9 cellular contexts compared by ENCODE assay signal in the genomic region with DNA sequence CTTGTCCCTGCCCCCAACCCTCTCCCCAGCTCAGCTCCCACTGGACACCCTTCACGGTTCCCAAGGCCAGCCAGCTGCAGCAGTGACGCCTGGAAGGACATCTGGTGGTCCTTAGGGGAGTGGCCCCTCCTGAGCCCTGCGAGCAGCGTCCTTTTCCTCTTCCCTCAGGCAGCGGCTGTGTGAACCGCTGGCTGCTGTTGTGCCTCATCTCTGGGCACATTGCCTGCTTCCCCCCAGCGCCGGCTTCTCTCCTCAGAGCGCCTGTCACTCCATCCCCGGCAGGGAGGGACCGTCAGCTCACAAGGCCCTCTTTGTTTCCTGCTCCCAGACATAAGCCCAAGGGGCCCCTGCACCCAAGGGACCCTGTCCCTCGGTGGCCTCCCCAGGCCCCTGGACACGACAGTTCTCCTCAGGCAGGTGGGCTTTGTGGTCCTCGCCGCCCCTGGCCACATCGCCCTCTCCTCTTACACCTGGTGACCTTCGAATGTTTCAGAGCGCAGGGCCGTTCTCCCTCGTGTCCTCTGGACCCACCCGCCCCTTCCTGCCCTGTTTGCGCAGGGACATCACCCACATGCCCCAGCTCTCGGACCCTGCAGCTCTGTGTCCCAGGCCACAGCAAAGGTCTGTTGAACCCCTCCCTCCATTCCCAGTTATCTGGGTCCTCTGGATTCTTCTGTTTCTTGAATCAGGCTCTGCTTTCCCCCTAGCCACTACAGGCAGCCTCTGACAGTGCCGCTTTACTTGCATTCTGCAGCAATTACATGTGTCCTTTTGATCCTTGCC. TPM values are rescaled to one million over a fixed set of nuclear protein-coding genes. Genes with fewer than 3 reads are reported as not detected.
DNase-seq lines count a peak whose midpoint lies in the region; ATAC-seq and TF ChIP-seq lines count a peak whose summit lies in the region.
"Had no signal": no experiment of that assay in that cellular context is flagged by ENCODE, and none has a peak within 500 bp of the region (broad histone marks: within the 10 kb centered on the region; RNA-seq: fewer than 3 reads in every experiment).

No MANE protein-coding gene starts in this region.

- no peak overlapping the region for H3K4ac ChIP-seq in mesendoderm (ENCODE audit: low read depth, low read length)

- no peak for ATAC-seq in effector memory CD8-positive, alpha-beta T cell (replicated peaks)

- H3K23ac ChIP-seq in mesendoderm (ENCODE audit: low read length): no peak overlapping the region

- no peaks in the 10 kb centered on the region for H3K9me3 ChIP-seq in NT2/D1 (ENCODE audit: insufficient read depth, low read length)

- H3K4me1 ChIP-seq in NT2/D1 (ENCODE audit: insufficient read depth, insufficient read length): peaks cover 17% of the 10 kb centered on the region
- no peaks in the 10 kb centered on the region for H3K4me1 ChIP-seq in mesendoderm (ENCODE audit: control insufficient read depth, low read depth, low read length)

- H2BK120ac ChIP-seq in mesendoderm (ENCODE audit: low read depth, low read length): no peak overlapping the region

- peaks cover 12% of the 10 kb centered on the region for H3K36me3 Mint-ChIP-seq in effector memory CD8-positive, alpha-beta T cell (ENCODE audit: insufficient read depth)
- H3K36me3 Mint-ChIP-seq in activated CD4-positive, alpha-beta T cell treated with anti-CD3 and anti-CD28 coated beads, Interleukin-2, amount 10 ng/mL, durations not matched to agents 24 days and 14 days (ENCODE audit: low read depth): peaks cover 25% of the 10 kb centered on the region

- H3K27ac Mint-ChIP-seq in effector memory CD8-positive, alpha-beta T cell: peak overlapping the region; percentile 60 to 88
- no peak overlapping the region for H3K27ac Mint-ChIP-seq in activated CD4-positive, alpha-beta T cell treated with anti-CD3 and anti-CD28 coated beads, Interleukin-2, amount 10 ng/mL, durations not matched to agents 24 days and 14 days

- no peak for TF ChIP-seq CTCF in AG10803 (conservative IDR thresholded peaks at IDR 0.05; ENCODE audit: low read length)

- no peaks in the 10 kb centered on the region for H3K27me3 ChIP-seq in NT2/D1 (ENCODE audit: insufficient read depth, insufficient read length)
- no peaks in the 10 kb centered on the region for H3K27me3 ChIP-seq in mesendoderm (ENCODE audit: insufficient read depth, low read length, poor library complexity)

- no peaks in the 10 kb centered on the region for H3K9me3 Mint-ChIP-seq in effector memory CD8-positive, alpha-beta T cell
- no peaks in the 10 kb centered on the region for H3K9me3 Mint-ChIP-seq in activated CD4-positive, alpha-beta T cell treated with anti-CD3 and anti-CD28 coated beads, Interleukin-2, amount 10 ng/mL, durations not matched to agents 24 days and 14 days

- H2AK5ac ChIP-seq in mesendoderm (ENCODE audit: low read length): no peak overlapping the region

- no peak overlapping the region for H3K4me3 Mint-ChIP-seq in effector memory CD8-positive, alpha-beta T cell
- H3K4me3 Mint-ChIP-seq in activated CD4-positive, alpha-beta T cell treated with anti-CD3 and anti-CD28 coated beads, Interleukin-2, amount 10 ng/mL, durations not matched to agents 24 days and 14 days: no peak overlapping the region

- H3K4me1 Mint-ChIP-seq in effector memory CD8-positive, alpha-beta T cell (ENCODE audit: low read depth in 2 of 2): peaks cover 6 to 9% of the 10 kb centered on the region in 2 donors
- H3K4me1 Mint-ChIP-seq in activated CD4-positive, alpha-beta T cell treated with anti-CD3 and anti-CD28 coated beads, Interleukin-2, amount 10 ng/mL, durations not matched to agents 24 days and 14 days: peaks cover 8% of the 10 kb centered on the region

- H3K4me2 ChIP-seq in mesendoderm (ENCODE audit: low read length): no peak overlapping the region

- H3K27ac ChIP-seq in mesendoderm (ENCODE audit: low read depth, low read length): no peak overlapping the region

- H3K4me3 ChIP-seq in AG10803 (ENCODE audit: low read length): no peak overlapping the region
- H3K4me3 ChIP-seq in NT2/D1 (ENCODE audit: insufficient read length, low read depth): no peak overlapping the region
- no peak overlapping the region for H3K4me3 ChIP-seq in mesendoderm (ENCODE audit: low read length)

- H4K8ac ChIP-seq in mesendoderm (ENCODE audit: low read depth, low read length): no peak overlapping the region

- H3K18ac ChIP-seq in mesendoderm (ENCODE audit: low read length): no peak overlapping the region

- no peaks in the 10 kb centered on the region for H3K79me2 ChIP-seq in mesendoderm (ENCODE audit: control insufficient read depth, insufficient read depth, low read length)

- DNase-seq in AG10803 (ENCODE audit: low read depth) (peak; percentile 54), NT2/D1 (ENCODE audit: low read depth, low spot score) (no peak), mesendoderm (peak; percentile 46), GOT3 (lab: John Stamatoyannopoulos, UW) (no peak), SKM-1 treated with dmso at 0.1 percent for 144 hours (lab: John Stamatoyannopoulos, UW; ENCODE audit: unreplicated experiment) (no peak), ACHN (no peak)
- no peak for DNase-seq in effector memory CD8-positive, alpha-beta T cell
- no peak for DNase-seq in activated CD4-positive, alpha-beta T cell treated with anti-CD3 and anti-CD28 coated beads, Interleukin-2, amount 10 ng/mL, durations not matched to agents 24 days and 14 days
- DNase-seq: activated effector memory CD4-positive, alpha-beta T cell treated with Interleukin-2 at 50 U/mL for 16 hours had no signal

- in situ Hi-C loops in ACHN (cut with HindIII; ENCODE audit: low pct_ligation_motif_present, low pct_unique_long_range_greater_than_20kb, low sequenced_read_pairs): no loop called here

- H3K79me1 ChIP-seq in mesendoderm (ENCODE audit: low read length): no peaks in the 10 kb centered on the region

- no CpG with 5 or more reads among the region's 24 CpGs for WGBS in mesendoderm (ENCODE audit: extremely low coverage, insufficient coverage, low lambda C conversion rate)

- no peaks in the 10 kb centered on the region for H3K27me3 Mint-ChIP-seq in effector memory CD8-positive, alpha-beta T cell
- H3K27me3 Mint-ChIP-seq in activated CD4-positive, alpha-beta T cell treated with anti-CD3 and anti-CD28 coated beads, Interleukin-2, amount 10 ng/mL, durations not matched to agents 24 days and 14 days: peaks cover 6% of the 10 kb centered on the region

- H3K9ac ChIP-seq in NT2/D1 (ENCODE audit: insufficient read length, low read depth) (peak overlapping the region; percentile 39), mesendoderm (ENCODE audit: low read length) (no peak overlapping the region)

- peaks cover 45% of the 10 kb centered on the region for H3K36me3 ChIP-seq in NT2/D1 (ENCODE audit: insufficient read depth, insufficient read length, low read length)
- H3K36me3 ChIP-seq in mesendoderm (ENCODE audit: control insufficient read depth, insufficient read depth, low read length): peaks cover 6% of the 10 kb centered on the region

- intact Hi-C loops in activated CD4-positive, alpha-beta T cell treated with anti-CD3 and anti-CD28 coated beads, Interleukin-2, amount 10 ng/mL, durations not matched to agents 24 days and 14 days (cut with micrococcal nuclease): no loop called here

- no peak overlapping the region for H4K5ac ChIP-seq in mesendoderm (ENCODE audit: low read length)

- no peak overlapping the region for H3K56ac ChIP-seq in mesendoderm (ENCODE audit: low read length)

- H2BK15ac ChIP-seq in mesendoderm (replicated peaks; ENCODE audit: low read depth): no peak overlapping the region

- no peak overlapping the region for H2BK5ac ChIP-seq in mesendoderm (ENCODE audit: low read length)

RNA-seq across cellular contexts. Expression of gene ANO7, which starts 35.8 kb away (rescaled TPM):
- polyA plus RNA-seq in mesendoderm (2013, experiment 1 of 2): 2.7 TPM
- polyA plus RNA-seq in mesendoderm (2013, experiment 2 of 2): 2.5 TPM
- total RNA-seq in activated CD4-positive, alpha-beta T cell treated with anti-CD3 and anti-CD28 coated beads, Interleukin-2, amount 10 ng/mL, durations not matched to agents 24 days and 14 days: 2.8 and 3.5 TPM in 2 replicates

Comparison
In these comparisons a context has a peak if more than half of its experiments do, and no peak if none do; other contexts are left out.
1. DNase-seq: peak in AG10803 (single experiment) and mesendoderm (single experiment); none in NT2/D1 (single experiment), effector memory CD8-positive, alpha-beta T cell (0 of 3), GOT3 (single experiment), SKM-1 treated with dmso at 0.1 percent for 144 hours (single experiment), activated CD4-positive, alpha-beta T cell treated with anti-CD3 and anti-CD28 coated beads, Interleukin-2, amount 10 ng/mL, durations not matched to agents 24 days and 14 days (single experiment) and ACHN (single experiment).